In the genomic region with DNA sequence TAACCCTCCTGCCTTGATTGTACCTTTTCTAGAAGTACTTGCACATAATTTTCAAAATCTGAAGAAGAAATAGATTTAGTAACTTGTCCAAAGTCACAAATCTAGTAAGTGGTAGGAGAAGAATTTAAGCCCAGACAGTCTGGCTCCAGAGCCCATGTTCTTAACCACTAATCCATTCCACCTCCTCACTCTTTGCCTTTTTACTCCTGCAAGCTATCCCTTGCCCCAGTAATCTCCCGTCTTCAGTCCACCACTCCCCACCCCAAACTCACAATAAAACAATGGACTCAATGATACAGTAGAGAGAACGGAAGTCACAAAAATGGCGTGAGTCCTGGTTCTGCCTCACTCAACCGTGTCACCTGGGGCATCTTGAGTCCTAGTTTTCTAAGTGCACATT, we compare ENCODE assay signal across 12 cellular contexts. TPM values are rescaled to one million over a fixed set of nuclear protein-coding genes. Genes with fewer than 3 reads are reported as not detected.
DNase-seq lines count a peak whose midpoint lies in the region; ATAC-seq and TF ChIP-seq lines count a peak whose summit lies in the region.
"Had no signal": no experiment of that assay in that cellular context is flagged by ENCODE, and none has a peak within 500 bp of the region (broad histone marks: within the 10 kb centered on the region; RNA-seq: fewer than 3 reads in every experiment).

No MANE protein-coding gene starts in this region.

- H3K9me3 ChIP-seq in CD4-positive, alpha-beta T cell (ENCODE audit: control insufficient read depth, low read length): no peaks in the 10 kb centered on the region
- peaks cover 0 to 3% of the 10 kb centered on the region in 2 donors for H3K9me3 ChIP-seq in muscle layer of duodenum (ENCODE audit: control insufficient read depth in 1 of 2, low read length in 2 of 2)

- peak overlapping the region; percentile 68 for H3K27ac ChIP-seq in ACC112 (ENCODE audit: low read depth, low read length)
- no peak overlapping the region for H3K27ac ChIP-seq in CD4-positive, alpha-beta T cell (ENCODE audit: low read depth, low read length)
- H3K27ac ChIP-seq in muscle layer of duodenum (ENCODE audit: low read length): peak overlapping the region; percentile 77
- H3K27ac ChIP-seq: C4-2B had no signal

- H3K36me3 Mint-ChIP-seq in CD4-positive, alpha-beta T cell (ENCODE audit: low read depth): no peaks in the 10 kb centered on the region
- no peaks in the 10 kb centered on the region for H3K36me3 Mint-ChIP-seq in activated T-helper 1 cell treated with anti-CD3 and anti-CD28 coated beads, Interleukin-12 subunit alpha, Interleukin-12 subunit beta, Interleukin-2, Interleukin-4 antibody, amounts not matched to agents 30 ng/mL and 10 ng/mL and 1 ng/mL, durations not matched to agents 14 hours and 24 hours and 36 hours (ENCODE audit: low read depth)

- intact Hi-C loops in CD4-positive, alpha-beta T cell (cut with DNase I, micrococcal nuclease): loop anchor here (1.0 to 10.0 kb wide), 4 partner anchors 143 to 705 kb away; a partner anchor contains a TSS
- intact Hi-C loops in activated T-helper 1 cell treated with anti-CD3 and anti-CD28 coated beads, Interleukin-12 subunit alpha, Interleukin-12 subunit beta, Interleukin-2, Interleukin-4 antibody, amounts not matched to agents 30 ng/mL and 10 ng/mL and 1 ng/mL, durations not matched to agents 14 hours and 24 hours and 36 hours (cut with micrococcal nuclease): loop anchor here (1.0 to 5.0 kb wide), 11 partner anchors 35 to 705 kb away; a partner anchor contains a TSS

- POLR2A ChIA-PET in CD4-positive, alpha-beta T cell (lab: Charles Lee): interaction anchor here (1.1 to 1.6 kb wide), 2 partner anchors 115 to 141 kb away, joined by 3 to 11 read pairs; a partner anchor contains a TSS

- H3K27me3 ChIP-seq in ACC112 (ENCODE audit: insufficient read depth, low read length) (no peaks in the 10 kb centered on the region), muscle layer of duodenum (ENCODE audit: low read depth, low read length) (no peaks in the 10 kb centered on the region)
- no peaks in the 10 kb centered on the region for H3K27me3 ChIP-seq in CD4-positive, alpha-beta T cell (ENCODE audit: control insufficient read depth, insufficient read depth, low read length)

- peak overlapping the region; percentile 10 for H3K27ac Mint-ChIP-seq in CD4-positive, alpha-beta T cell
- H3K27ac Mint-ChIP-seq in activated T-helper 1 cell treated with anti-CD3 and anti-CD28 coated beads, Interleukin-12 subunit alpha, Interleukin-12 subunit beta, Interleukin-2, Interleukin-4 antibody, amounts not matched to agents 30 ng/mL and 10 ng/mL and 1 ng/mL, durations not matched to agents 14 hours and 24 hours and 36 hours: peak overlapping the region; percentile 85

- TF ChIP-seq CTCF in CD4-positive, alpha-beta T cell (IDR thresholded peaks at IDR 0.05): no peak

- ATAC-seq in CD4-positive, alpha-beta T cell (ENCODE audit: poor library complexity): no peak
- ATAC-seq in GM18520 (IDR thresholded peaks at IDR 0.05; ENCODE audit: unreplicated experiment) (no peak), GM19351 (IDR thresholded peaks at IDR 0.05; ENCODE audit: unreplicated experiment) (no peak), HG03460 (IDR thresholded peaks at IDR 0.05; ENCODE audit: unreplicated experiment) (no peak)

- H3K4me3 Mint-ChIP-seq in CD4-positive, alpha-beta T cell: peak overlapping the region; percentile 64
- peak overlapping the region; percentile 64 for H3K4me3 Mint-ChIP-seq in activated T-helper 1 cell treated with anti-CD3 and anti-CD28 coated beads, Interleukin-12 subunit alpha, Interleukin-12 subunit beta, Interleukin-2, Interleukin-4 antibody, amounts not matched to agents 30 ng/mL and 10 ng/mL and 1 ng/mL, durations not matched to agents 14 hours and 24 hours and 36 hours

- CTCF ChIA-PET in CD4-positive, alpha-beta T cell (lab: Charles Lee): interaction anchor here (1.1 to 1.9 kb wide), 4 partner anchors 31 to 843 kb away, joined by 3 to 19 read pairs (median 4); no protein-coding TSS in a partner anchor

- H3K79me2 ChIP-seq in ACC112 (ENCODE audit: control insufficient read depth, insufficient read depth, low read length, unreplicated experiment): no peaks in the 10 kb centered on the region

- H3K4me1 Mint-ChIP-seq in CD4-positive, alpha-beta T cell (ENCODE audit: low read depth): peaks cover 19% of the 10 kb centered on the region
- H3K4me1 Mint-ChIP-seq in activated T-helper 1 cell treated with anti-CD3 and anti-CD28 coated beads, Interleukin-12 subunit alpha, Interleukin-12 subunit beta, Interleukin-2, Interleukin-4 antibody, amounts not matched to agents 30 ng/mL and 10 ng/mL and 1 ng/mL, durations not matched to agents 14 hours and 24 hours and 36 hours (ENCODE audit: low read depth): peaks cover 20% of the 10 kb centered on the region

- no peak overlapping the region for H2AFZ ChIP-seq in ACC112 (ENCODE audit: low read length, unreplicated experiment)

- H3K9me3 Mint-ChIP-seq in CD4-positive, alpha-beta T cell: no peaks in the 10 kb centered on the region
- no peaks in the 10 kb centered on the region for H3K9me3 Mint-ChIP-seq in activated T-helper 1 cell treated with anti-CD3 and anti-CD28 coated beads, Interleukin-12 subunit alpha, Interleukin-12 subunit beta, Interleukin-2, Interleukin-4 antibody, amounts not matched to agents 30 ng/mL and 10 ng/mL and 1 ng/mL, durations not matched to agents 14 hours and 24 hours and 36 hours

- H3K4me1 ChIP-seq in ACC112 (ENCODE audit: control insufficient read depth, insufficient read depth, low read length, unreplicated experiment) (peaks cover 11% of the 10 kb centered on the region), muscle layer of duodenum (ENCODE audit: control insufficient read depth in 1 of 2, insufficient read depth in 2 of 2, low read length in 2 of 2) (peaks cover 13% of the 10 kb centered on the region in 2 donors)

- no peaks in the 10 kb centered on the region for H3K36me3 ChIP-seq in ACC112 (ENCODE audit: insufficient read depth, low read length)
- no peaks in the 10 kb centered on the region for H3K36me3 ChIP-seq in muscle layer of duodenum (ENCODE audit: control insufficient read depth in 1 of 2, insufficient read depth in 2 of 2, low read length in 2 of 2)

- H3K4me3 ChIP-seq in ACC112 (ENCODE audit: low read depth, low read length): no peak overlapping the region
- H3K4me3 ChIP-seq in muscle layer of duodenum (ENCODE audit: low read depth in 1 of 2, low read length in 2 of 2): peak overlapping the region in 1 of 2 donors; percentile 60

- no peak for DNase-seq in CD4-positive, alpha-beta T cell
- DNase-seq in activated T-helper 1 cell treated with anti-CD3 and anti-CD28 coated beads, Interleukin-12 subunit alpha, Interleukin-12 subunit beta, Interleukin-2, Interleukin-4 antibody, amounts not matched to agents 30 ng/mL and 10 ng/mL and 1 ng/mL, durations not matched to agents 14 hours and 24 hours and 36 hours (ENCODE audit: low spot score): no peak
- DNase-seq in hippocampal formation (lab: John Stamatoyannopoulos, UW): no peak
- DNase-seq: mesendoderm, NCI-H2081 treated with DMSO at 0.1 percent for 48 hours, NCI-H774 had no signal

- no peaks in the 10 kb centered on the region for H3K27me3 Mint-ChIP-seq in CD4-positive, alpha-beta T cell
- H3K27me3 Mint-ChIP-seq in activated T-helper 1 cell treated with anti-CD3 and anti-CD28 coated beads, Interleukin-12 subunit alpha, Interleukin-12 subunit beta, Interleukin-2, Interleukin-4 antibody, amounts not matched to agents 30 ng/mL and 10 ng/mL and 1 ng/mL, durations not matched to agents 14 hours and 24 hours and 36 hours (ENCODE audit: insufficient read depth): peaks cover 4% of the 10 kb centered on the region

RNA-seq across cellular contexts. Expression of a gene that starts 48.7 kb away (rescaled TPM):
- total RNA-seq in CD4-positive, alpha-beta T cell: 1 to 10 TPM; 9.1 to 9.2 TPM
- 17.8 and 18.7 TPM in 2 replicates for total RNA-seq in activated T-helper 1 cell treated with anti-CD3 and anti-CD28 coated beads, Interleukin-12 subunit alpha, Interleukin-12 subunit beta, Interleukin-2, Interleukin-4 antibody, amounts not matched to agents 30 ng/mL and 10 ng/mL and 1 ng/mL, durations not matched to agents 14 hours and 24 hours and 36 hours
